1 cellular context compared by ENCODE assay signal in the genomic region with DNA sequence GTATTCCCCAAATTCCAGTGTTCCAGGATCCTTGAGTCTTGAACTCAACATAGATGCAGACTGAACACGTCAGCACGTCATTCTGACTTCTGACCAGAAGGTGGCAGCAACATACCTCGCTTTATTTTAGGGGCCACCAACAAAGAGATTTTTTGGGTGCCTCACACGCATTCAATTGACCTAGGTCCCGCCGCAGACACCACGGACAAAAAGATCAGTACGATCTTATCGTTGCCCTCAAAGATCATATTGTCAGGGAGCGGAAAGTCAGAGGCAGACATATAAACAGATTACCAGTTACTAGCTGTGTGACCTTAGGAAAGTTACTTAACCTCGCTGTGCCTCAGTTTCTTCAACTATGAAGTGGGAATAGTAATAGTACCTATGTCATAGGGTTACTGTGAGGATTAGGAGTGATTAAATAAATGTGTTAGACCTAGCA.
TF ChIP-seq lines count a peak whose summit lies in the region.

No MANE protein-coding gene starts in this region.

TF ChIP-seq in K562, 482 proteins besides CTCF, POLR2A, EP300 and RAD21 (continued from another document):
- TF ChIP-seq, protein P1, sequence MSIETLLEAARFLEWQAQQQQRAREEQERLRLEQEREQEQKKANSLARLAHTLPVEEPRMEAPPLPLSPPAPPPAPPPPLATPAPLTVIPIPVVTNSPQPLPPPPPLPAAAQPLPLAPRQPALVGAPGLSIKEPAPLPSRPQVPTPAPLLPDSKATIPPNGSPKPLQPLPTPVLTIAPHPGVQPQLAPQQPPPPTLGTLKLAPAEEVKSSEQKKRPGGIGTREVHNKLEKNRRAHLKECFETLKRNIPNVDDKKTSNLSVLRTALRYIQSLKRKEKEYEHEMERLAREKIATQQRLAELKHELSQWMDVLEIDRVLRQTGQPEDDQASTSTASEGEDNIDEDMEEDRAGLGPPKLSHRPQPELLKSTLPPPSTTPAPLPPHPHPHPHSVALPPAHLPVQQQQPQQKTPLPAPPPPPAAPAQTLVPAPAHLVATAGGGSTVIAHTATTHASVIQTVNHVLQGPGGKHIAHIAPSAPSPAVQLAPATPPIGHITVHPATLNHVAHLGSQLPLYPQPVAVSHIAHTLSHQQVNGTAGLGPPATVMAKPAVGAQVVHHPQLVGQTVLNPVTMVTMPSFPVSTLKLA (conservative IDR thresholded peaks at IDR 0.05), result 0 out of 4 replicates have a peak, but pooled peaks of 1 of the 2 experiments have one; percentile 14
- TF ChIP-seq ZNF436 (CRISPR knock-in tag; IDR thresholded peaks at IDR 0.05) (no peak), TCF7 (IDR thresholded peaks at IDR 0.05; ENCODE audit: borderline replicate concordance) (no peak), KLF16 (IDR thresholded peaks at IDR 0.05) (0 out of 2 replicates have a peak, but pooled peaks have one; percentile 16), ZFP36 (IDR thresholded peaks at IDR 0.05; ENCODE audit: low read depth, low read length, partially characterized antibody) (peak; percentile 91), RBM25 (IDR thresholded peaks at IDR 0.05; ENCODE audit: low read depth, low read length, severe bottlenecking) (peak; percentile 91), HNRNPUL1 (IDR thresholded peaks at IDR 0.05; ENCODE audit: low read length) (no peak), SREBF1 (IDR thresholded peaks at IDR 0.05; ENCODE audit: borderline replicate concordance, low read depth, low read length) (no peak), ZNF121 (CRISPR knock-in tag; conservative IDR thresholded peaks at IDR 0.05) (no peak), TAF1 (IDR thresholded peaks at IDR 0.05; ENCODE audit: control insufficient read depth, extremely low read depth, insufficient read depth, low read length, severe bottlenecking) (no peak), SAFB (IDR thresholded peaks at IDR 0.05; ENCODE audit: borderline replicate concordance, low read depth, low read length) (no peak), PML (IDR thresholded peaks at IDR 0.05; ENCODE audit: low read length) (no peak), STAG1 (CRISPR knock-in tag; IDR thresholded peaks at IDR 0.05; ENCODE audit: borderline replicate concordance) (peak; percentile 37; the same call in 1 of the 2 replicates), ARNT (IDR thresholded peaks at IDR 0.05) (0 out of 4 replicates have a peak, but pooled peaks of 1 of the 2 experiments have one; percentile 69), C11orf30 (IDR thresholded peaks at IDR 0.05; ENCODE audit: low read depth) (no peak), ZNF224 (CRISPR knock-in tag; IDR thresholded peaks at IDR 0.05) (no peak), SIN3B (IDR thresholded peaks at IDR 0.05; ENCODE audit: low read depth) (0 out of 2 replicates have a peak, but pooled peaks have one; percentile 30), SRF (CRISPR knock-in tag; IDR thresholded peaks at IDR 0.05) (no peak), SMARCA5 (IDR thresholded peaks at IDR 0.05) (peak; percentile 98; the same call in 1 of the 2 replicates), DPF2 (IDR thresholded peaks at IDR 0.05) (0 out of 2 replicates have a peak, but pooled peaks have one; percentile 21), CREM (IDR thresholded peaks at IDR 0.05; ENCODE audit: low read depth) (peak; percentile 95), SOX6 (IDR thresholded peaks at IDR 0.05) (peak; percentile 19; the same call in 1 of the 2 replicates), ELF2 (CRISPR knock-in tag; IDR thresholded peaks at IDR 0.05) (no peak), CC2D1A (IDR thresholded peaks at IDR 0.05) (peak; percentile 62; the same call in 1 of the 2 replicates), PYGO2 (tag; IDR thresholded peaks at IDR 0.05) (no peak), GABPB1 (CRISPR knock-in tag; IDR thresholded peaks at IDR 0.05) (0 out of 2 replicates have a peak, but pooled peaks have one; percentile 42)
- TF ChIP-seq, protein P2, sequence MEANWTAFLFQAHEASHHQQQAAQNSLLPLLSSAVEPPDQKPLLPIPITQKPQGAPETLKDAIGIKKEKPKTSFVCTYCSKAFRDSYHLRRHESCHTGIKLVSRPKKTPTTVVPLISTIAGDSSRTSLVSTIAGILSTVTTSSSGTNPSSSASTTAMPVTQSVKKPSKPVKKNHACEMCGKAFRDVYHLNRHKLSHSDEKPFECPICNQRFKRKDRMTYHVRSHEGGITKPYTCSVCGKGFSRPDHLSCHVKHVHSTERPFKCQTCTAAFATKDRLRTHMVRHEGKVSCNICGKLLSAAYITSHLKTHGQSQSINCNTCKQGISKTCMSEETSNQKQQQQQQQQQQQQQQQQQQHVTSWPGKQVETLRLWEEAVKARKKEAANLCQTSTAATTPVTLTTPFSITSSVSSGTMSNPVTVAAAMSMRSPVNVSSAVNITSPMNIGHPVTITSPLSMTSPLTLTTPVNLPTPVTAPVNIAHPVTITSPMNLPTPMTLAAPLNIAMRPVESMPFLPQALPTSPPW (CRISPR knock-in tag; IDR thresholded peaks at IDR 0.05), result peak; percentile 40; the same call in 1 of the 2 replicates
- TF ChIP-seq, protein P3, sequence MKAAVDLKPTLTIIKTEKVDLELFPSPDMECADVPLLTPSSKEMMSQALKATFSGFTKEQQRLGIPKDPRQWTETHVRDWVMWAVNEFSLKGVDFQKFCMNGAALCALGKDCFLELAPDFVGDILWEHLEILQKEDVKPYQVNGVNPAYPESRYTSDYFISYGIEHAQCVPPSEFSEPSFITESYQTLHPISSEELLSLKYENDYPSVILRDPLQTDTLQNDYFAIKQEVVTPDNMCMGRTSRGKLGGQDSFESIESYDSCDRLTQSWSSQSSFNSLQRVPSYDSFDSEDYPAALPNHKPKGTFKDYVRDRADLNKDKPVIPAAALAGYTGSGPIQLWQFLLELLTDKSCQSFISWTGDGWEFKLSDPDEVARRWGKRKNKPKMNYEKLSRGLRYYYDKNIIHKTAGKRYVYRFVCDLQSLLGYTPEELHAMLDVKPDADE (conservative IDR thresholded peaks at IDR 0.05; ENCODE audit: control insufficient read depth, low read depth, low read length), result no peak
- TF ChIP-seq, protein P4, sequence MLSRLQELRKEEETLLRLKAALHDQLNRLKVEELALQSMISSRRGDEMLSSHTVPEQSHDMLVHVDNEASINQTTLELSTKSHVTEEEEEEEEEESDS (CRISPR knock-in tag; IDR thresholded peaks at IDR 0.05), result no peak
- TF ChIP-seq, protein P5, sequence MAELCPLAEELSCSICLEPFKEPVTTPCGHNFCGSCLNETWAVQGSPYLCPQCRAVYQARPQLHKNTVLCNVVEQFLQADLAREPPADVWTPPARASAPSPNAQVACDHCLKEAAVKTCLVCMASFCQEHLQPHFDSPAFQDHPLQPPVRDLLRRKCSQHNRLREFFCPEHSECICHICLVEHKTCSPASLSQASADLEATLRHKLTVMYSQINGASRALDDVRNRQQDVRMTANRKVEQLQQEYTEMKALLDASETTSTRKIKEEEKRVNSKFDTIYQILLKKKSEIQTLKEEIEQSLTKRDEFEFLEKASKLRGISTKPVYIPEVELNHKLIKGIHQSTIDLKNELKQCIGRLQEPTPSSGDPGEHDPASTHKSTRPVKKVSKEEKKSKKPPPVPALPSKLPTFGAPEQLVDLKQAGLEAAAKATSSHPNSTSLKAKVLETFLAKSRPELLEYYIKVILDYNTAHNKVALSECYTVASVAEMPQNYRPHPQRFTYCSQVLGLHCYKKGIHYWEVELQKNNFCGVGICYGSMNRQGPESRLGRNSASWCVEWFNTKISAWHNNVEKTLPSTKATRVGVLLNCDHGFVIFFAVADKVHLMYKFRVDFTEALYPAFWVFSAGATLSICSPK (IDR thresholded peaks at IDR 0.05; ENCODE audit: borderline replicate concordance), result no peak
- TF ChIP-seq, protein P6, sequence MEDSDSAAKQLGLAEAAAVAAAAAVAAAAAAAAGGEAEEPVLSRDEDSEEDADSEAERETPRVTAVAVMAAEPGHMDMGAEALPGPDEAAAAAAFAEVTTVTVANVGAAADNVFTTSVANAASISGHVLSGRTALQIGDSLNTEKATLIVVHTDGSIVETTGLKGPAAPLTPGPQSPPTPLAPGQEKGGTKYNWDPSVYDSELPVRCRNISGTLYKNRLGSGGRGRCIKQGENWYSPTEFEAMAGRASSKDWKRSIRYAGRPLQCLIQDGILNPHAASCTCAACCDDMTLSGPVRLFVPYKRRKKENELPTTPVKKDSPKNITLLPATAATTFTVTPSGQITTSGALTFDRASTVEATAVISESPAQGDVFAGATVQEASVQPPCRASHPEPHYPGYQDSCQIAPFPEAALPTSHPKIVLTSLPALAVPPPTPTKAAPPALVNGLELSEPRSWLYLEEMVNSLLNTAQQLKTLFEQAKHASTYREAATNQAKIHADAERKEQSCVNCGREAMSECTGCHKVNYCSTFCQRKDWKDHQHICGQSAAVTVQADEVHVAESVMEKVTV (CRISPR knock-in tag; IDR thresholded peaks at IDR 0.05), result peak; percentile 77
- TF ChIP-seq, protein P7, sequence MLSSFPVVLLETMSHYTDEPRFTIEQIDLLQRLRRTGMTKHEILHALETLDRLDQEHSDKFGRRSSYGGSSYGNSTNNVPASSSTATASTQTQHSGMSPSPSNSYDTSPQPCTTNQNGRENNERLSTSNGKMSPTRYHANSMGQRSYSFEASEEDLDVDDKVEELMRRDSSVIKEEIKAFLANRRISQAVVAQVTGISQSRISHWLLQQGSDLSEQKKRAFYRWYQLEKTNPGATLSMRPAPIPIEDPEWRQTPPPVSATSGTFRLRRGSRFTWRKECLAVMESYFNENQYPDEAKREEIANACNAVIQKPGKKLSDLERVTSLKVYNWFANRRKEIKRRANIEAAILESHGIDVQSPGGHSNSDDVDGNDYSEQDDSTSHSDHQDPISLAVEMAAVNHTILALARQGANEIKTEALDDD (IDR thresholded peaks at IDR 0.05), result 0 out of 2 replicates have a peak, but pooled peaks have one; percentile 56
TF ChIP-seq in K562: peak in this region for 41.
